Comparison of ENCODE assay signal across 2 cellular contexts in the genomic region with DNA sequence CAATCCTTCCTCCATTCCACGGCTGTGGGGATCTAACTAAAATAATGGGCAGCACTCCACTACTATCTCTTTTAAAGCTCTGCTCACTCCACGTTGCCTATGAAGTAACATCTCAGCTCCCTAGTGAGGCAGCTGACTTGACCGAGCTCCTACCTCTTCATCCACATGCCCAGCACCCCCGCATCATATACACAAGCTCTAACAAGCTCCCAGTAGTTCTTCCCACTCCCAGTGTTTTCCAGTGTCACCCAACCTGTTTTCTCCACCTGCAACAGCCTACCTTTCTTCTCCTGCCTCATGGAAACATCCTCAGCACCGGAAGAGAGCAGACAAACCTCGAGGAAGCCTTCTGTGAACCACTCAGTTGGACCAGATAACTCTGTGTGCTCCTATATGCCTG.
TF ChIP-seq lines count a peak whose summit lies in the region.

No MANE protein-coding gene starts in this region.

TF ChIP-seq in GM23338, 12 proteins besides CTCF, POLR2A, EP300 and RAD21 (continues in another document):
- TF ChIP-seq JUNB (IDR thresholded peaks at IDR 0.05; ENCODE audit: unreplicated experiment) (no peak), CREB1 (CRISPR knock-in tag; IDR thresholded peaks at IDR 0.05; ENCODE audit: low read depth) (no peak), STAT1 (IDR thresholded peaks at IDR 0.05; ENCODE audit: unreplicated experiment) (no peak), ZNF331 (CRISPR knock-in tag; IDR thresholded peaks at IDR 0.05; ENCODE audit: low read depth) (no peak), ZNF114 (CRISPR knock-in tag; IDR thresholded peaks at IDR 0.05) (no peak), EZH2 (IDR thresholded peaks at IDR 0.05; ENCODE audit: low read depth, unreplicated experiment) (no peak), NANOG (IDR thresholded peaks at IDR 0.05; ENCODE audit: borderline replicate concordance) (no peak), EZH2phosphoT487 (IDR thresholded peaks at IDR 0.05; ENCODE audit: unreplicated experiment) (no peak), POLR2AphosphoS5 (IDR thresholded peaks at IDR 0.05; ENCODE audit: low read depth) (no peak)
- TF ChIP-seq, protein P1, sequence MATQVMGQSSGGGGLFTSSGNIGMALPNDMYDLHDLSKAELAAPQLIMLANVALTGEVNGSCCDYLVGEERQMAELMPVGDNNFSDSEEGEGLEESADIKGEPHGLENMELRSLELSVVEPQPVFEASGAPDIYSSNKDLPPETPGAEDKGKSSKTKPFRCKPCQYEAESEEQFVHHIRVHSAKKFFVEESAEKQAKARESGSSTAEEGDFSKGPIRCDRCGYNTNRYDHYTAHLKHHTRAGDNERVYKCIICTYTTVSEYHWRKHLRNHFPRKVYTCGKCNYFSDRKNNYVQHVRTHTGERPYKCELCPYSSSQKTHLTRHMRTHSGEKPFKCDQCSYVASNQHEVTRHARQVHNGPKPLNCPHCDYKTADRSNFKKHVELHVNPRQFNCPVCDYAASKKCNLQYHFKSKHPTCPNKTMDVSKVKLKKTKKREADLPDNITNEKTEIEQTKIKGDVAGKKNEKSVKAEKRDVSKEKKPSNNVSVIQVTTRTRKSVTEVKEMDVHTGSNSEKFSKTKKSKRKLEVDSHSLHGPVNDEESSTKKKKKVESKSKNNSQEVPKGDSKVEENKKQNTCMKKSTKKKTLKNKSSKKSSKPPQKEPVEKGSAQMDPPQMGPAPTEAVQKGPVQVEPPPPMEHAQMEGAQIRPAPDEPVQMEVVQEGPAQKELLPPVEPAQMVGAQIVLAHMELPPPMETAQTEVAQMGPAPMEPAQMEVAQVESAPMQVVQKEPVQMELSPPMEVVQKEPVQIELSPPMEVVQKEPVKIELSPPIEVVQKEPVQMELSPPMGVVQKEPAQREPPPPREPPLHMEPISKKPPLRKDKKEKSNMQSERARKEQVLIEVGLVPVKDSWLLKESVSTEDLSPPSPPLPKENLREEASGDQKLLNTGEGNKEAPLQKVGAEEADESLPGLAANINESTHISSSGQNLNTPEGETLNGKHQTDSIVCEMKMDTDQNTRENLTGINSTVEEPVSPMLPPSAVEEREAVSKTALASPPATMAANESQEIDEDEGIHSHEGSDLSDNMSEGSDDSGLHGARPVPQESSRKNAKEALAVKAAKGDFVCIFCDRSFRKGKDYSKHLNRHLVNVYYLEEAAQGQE (IDR thresholded peaks at IDR 0.05; ENCODE audit: unreplicated experiment) = no peak
- TF ChIP-seq, protein P2, sequence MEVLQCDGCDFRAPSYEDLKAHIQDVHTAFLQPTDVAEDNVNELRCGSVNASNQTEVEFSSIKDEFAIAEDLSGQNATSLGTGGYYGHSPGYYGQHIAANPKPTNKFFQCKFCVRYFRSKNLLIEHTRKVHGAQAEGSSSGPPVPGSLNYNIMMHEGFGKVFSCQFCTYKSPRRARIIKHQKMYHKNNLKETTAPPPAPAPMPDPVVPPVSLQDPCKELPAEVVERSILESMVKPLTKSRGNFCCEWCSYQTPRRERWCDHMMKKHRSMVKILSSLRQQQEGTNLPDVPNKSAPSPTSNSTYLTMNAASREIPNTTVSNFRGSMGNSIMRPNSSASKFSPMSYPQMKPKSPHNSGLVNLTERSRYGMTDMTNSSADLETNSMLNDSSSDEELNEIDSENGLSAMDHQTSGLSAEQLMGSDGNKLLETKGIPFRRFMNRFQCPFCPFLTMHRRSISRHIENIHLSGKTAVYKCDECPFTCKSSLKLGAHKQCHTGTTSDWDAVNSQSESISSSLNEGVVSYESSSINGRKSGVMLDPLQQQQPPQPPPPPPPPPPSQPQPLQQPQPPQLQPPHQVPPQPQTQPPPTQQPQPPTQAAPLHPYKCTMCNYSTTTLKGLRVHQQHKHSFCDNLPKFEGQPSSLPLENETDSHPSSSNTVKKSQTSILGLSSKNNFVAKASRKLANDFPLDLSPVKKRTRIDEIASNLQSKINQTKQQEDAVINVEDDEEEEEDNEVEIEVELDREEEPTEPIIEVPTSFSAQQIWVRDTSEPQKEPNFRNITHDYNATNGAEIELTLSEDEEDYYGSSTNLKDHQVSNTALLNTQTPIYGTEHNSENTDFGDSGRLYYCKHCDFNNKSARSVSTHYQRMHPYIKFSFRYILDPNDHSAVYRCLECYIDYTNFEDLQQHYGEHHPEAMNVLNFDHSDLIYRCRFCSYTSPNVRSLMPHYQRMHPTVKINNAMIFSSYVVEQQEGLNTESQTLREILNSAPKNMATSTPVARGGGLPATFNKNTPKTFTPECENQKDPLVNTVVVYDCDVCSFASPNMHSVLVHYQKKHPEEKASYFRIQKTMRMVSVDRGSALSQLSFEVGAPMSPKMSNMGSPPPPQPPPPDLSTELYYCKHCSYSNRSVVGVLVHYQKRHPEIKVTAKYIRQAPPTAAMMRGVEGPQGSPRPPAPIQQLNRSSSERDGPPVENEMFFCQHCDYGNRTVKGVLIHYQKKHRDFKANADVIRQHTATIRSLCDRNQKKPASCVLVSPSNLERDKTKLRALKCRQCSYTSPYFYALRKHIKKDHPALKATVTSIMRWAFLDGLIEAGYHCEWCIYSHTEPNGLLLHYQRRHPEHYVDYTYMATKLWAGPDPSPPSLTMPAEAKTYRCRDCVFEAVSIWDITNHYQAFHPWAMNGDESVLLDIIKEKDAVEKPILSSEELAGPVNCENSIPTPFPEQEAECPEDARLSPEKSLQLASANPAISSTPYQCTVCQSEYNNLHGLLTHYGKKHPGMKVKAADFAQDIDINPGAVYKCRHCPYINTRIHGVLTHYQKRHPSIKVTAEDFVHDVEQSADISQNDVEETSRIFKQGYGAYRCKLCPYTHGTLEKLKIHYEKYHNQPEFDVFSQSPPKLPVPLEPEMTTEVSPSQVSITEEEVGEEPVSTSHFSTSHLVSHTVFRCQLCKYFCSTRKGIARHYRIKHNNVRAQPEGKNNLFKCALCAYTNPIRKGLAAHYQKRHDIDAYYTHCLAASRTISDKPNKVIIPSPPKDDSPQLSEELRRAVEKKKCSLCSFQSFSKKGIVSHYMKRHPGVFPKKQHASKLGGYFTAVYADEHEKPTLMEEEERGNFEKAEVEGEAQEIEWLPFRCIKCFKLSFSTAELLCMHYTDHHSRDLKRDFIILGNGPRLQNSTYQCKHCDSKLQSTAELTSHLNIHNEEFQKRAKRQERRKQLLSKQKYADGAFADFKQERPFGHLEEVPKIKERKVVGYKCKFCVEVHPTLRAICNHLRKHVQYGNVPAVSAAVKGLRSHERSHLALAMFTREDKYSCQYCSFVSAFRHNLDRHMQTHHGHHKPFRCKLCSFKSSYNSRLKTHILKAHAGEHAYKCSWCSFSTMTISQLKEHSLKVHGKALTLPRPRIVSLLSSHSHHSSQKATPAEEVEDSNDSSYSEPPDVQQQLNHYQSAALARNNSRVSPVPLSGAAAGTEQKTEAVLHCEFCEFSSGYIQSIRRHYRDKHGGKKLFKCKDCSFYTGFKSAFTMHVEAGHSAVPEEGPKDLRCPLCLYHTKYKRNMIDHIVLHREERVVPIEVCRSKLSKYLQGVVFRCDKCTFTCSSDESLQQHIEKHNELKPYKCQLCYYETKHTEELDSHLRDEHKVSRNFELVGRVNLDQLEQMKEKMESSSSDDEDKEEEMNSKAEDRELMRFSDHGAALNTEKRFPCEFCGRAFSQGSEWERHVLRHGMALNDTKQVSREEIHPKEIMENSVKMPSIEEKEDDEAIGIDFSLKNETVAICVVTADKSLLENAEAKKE (CRISPR knock-in tag; IDR thresholded peaks at IDR 0.05) = no peak

TF ChIP-seq in H1, 55 proteins besides CTCF, POLR2A, EP300 and RAD21:
- TF ChIP-seq SP1 (IDR thresholded peaks at IDR 0.05; ENCODE audit: low read depth, low read length) = no peak
- no peak for TF ChIP-seq RFX5 (IDR thresholded peaks at IDR 0.05; ENCODE audit: borderline replicate concordance, low read depth, low read length)
- no peak for TF ChIP-seq SIN3A (conservative IDR thresholded peaks at IDR 0.05 in 1 of 2, IDR thresholded peaks at IDR 0.05 in 1 of 2; ENCODE audit: low read depth in 1 of 2, low read length in 2 of 2)
- TF ChIP-seq, protein P3, sequence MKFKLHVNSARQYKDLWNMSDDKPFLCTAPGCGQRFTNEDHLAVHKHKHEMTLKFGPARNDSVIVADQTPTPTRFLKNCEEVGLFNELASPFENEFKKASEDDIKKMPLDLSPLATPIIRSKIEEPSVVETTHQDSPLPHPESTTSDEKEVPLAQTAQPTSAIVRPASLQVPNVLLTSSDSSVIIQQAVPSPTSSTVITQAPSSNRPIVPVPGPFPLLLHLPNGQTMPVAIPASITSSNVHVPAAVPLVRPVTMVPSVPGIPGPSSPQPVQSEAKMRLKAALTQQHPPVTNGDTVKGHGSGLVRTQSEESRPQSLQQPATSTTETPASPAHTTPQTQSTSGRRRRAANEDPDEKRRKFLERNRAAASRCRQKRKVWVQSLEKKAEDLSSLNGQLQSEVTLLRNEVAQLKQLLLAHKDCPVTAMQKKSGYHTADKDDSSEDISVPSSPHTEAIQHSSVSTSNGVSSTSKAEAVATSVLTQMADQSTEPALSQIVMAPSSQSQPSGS (IDR thresholded peaks at IDR 0.05; ENCODE audit: low read length) = no peak
- no peak for TF ChIP-seq SAP30 (IDR thresholded peaks at IDR 0.05; ENCODE audit: insufficient read depth, insufficient replicate concordance, low read length)
- TF ChIP-seq RBBP5 (IDR thresholded peaks at IDR 0.05; ENCODE audit: borderline replicate concordance, low read depth, low read length) = no peak
- TF ChIP-seq, protein P4, sequence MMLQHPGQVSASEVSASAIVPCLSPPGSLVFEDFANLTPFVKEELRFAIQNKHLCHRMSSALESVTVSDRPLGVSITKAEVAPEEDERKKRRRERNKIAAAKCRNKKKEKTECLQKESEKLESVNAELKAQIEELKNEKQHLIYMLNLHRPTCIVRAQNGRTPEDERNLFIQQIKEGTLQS (IDR thresholded peaks at IDR 0.05; ENCODE audit: insufficient read depth, low read depth, low read length) = no peak
- no peak for TF ChIP-seq HDAC6 (IDR thresholded peaks at IDR 0.05; ENCODE audit: low read depth, low read length)
- TF ChIP-seq CTBP2 (IDR thresholded peaks at IDR 0.05; ENCODE audit: borderline replicate concordance, insufficient read depth, insufficient read length, low read length) = no peak
- no peak for TF ChIP-seq ZNF274 (IDR thresholded peaks at IDR 0.05; ENCODE audit: borderline replicate concordance, extremely low read depth, low read length)
- no peak for TF ChIP-seq CBX5 (IDR thresholded peaks at IDR 0.05; ENCODE audit: low read depth, low read length)
- TF ChIP-seq SIX5 (IDR thresholded peaks at IDR 0.05; ENCODE audit: low read depth, low read length) = no peak
